ENCODE assay signal across 18 cellular contexts in the genomic region with DNA sequence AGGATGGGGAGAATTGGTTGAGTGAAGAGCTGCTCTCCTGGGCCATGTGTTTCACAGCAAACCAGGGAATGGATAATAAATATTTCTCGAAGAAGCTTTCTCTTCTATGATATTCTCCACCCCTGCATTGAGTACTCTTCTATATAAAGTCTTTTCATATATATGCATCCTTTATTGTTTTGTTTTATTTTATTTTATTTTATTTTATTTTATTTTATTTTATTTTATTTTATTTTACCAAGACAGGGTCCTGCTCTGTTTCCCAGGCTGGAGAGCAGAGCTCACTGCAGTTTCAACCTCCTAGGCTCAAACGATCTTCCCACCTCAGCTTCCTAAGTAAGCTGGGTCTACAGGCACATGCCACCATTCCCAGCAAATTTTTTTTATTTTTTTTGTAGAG.
"Had no signal": no experiment of that assay in that cellular context is flagged by ENCODE, and none has a peak within 500 bp of the region (broad histone marks: within the 10 kb centered on the region; RNA-seq: fewer than 3 reads in every experiment).

No MANE protein-coding gene starts in this region.

- H3K27me3 ChIP-seq: dorsolateral prefrontal cortex, esophagus muscularis mucosa, gastroesophageal sphincter, left lung had no signal

- H3K36me3 Mint-ChIP-seq: naive thymus-derived CD4-positive, alpha-beta T cell had no signal

- H3K4me3 ChIP-seq: coronary artery, esophagus muscularis mucosa, gastroesophageal sphincter, heart right ventricle, left lung, lower lobe of right lung had no signal

- DNase-seq: dermis blood vessel endothelial cell; dorsolateral prefrontal cortex; effector CD4-positive, alpha-beta T cell; effector memory CD4-positive, alpha-beta T cell; head of caudate nucleus; heart right ventricle; hippocampal formation; left cardiac atrium; left lung; left ventricle myocardium superior; lower lobe of right lung; mesenchymal stem cell; midbrain; naive thymus-derived CD4-positive, alpha-beta T cell had no signal

- H3K9me3 Mint-ChIP-seq: naive thymus-derived CD4-positive, alpha-beta T cell had no signal

- H3K36me3 ChIP-seq: esophagus muscularis mucosa, gastroesophageal sphincter, heart right ventricle, left lung, lower lobe of right lung had no signal

- ATAC-seq: foreskin keratinocyte; gastroesophageal sphincter; heart right ventricle; left cardiac atrium; left lung; left ventricle myocardium superior; lower lobe of right lung; naive thymus-derived CD4-positive, alpha-beta T cell had no signal

- H3K4me3 Mint-ChIP-seq: naive thymus-derived CD4-positive, alpha-beta T cell had no signal

- H3K4me1 ChIP-seq: gastroesophageal sphincter, heart right ventricle, left lung, lower lobe of right lung had no signal

- H3K27ac ChIP-seq: coronary artery, dorsolateral prefrontal cortex, esophagus muscularis mucosa, foreskin keratinocyte, gastroesophageal sphincter, heart right ventricle, left lung, lower lobe of right lung had no signal

- H3K27ac Mint-ChIP-seq: naive thymus-derived CD4-positive, alpha-beta T cell had no signal
